ENCODE assay signal across 9 cellular contexts in genomic region chr16:6682142-6682811, GRCh38.
DNase-seq lines count a peak whose midpoint lies in the region; ATAC-seq and TF ChIP-seq lines count a peak whose summit lies in the region.
"Had no signal": no experiment of that assay in that cellular context is flagged by ENCODE, and none has a peak within 500 bp of the region (broad histone marks: within the 10 kb centered on the region; RNA-seq: fewer than 3 reads in every experiment).

No MANE protein-coding gene starts in this region.

- H3K27ac ChIP-seq in heart right ventricle = no peak overlapping the region
- H3K27ac ChIP-seq: epithelial cell of prostate had no signal

- peaks cover 0 to 17% (median 5%) of the 10 kb centered on the region in 7 donors for H3K27me3 ChIP-seq in heart right ventricle

- DNase-seq in DMS153 treated with DMSO at 0.1 percent for 48 hours (lab: John Stamatoyannopoulos, UW; ENCODE audit: unreplicated experiment) (peak; percentile 13), H4 (ENCODE audit: low spot score) (peak; percentile 58), RPMI7951 (ENCODE audit: low read depth) (peak; percentile 1), heart right ventricle (peak in 1 of 2 donors; percentile 13), DMS79 treated with DMSO at 0.1 percent for 48 hours (lab: John Stamatoyannopoulos, UW) (no peak)
- DNase-seq in stimulated activated CD4-positive, alpha-beta T cell treated with anti-CD3 and anti-CD28 coated beads, Interleukin-4, amount 100 ng/mL, for 48 hours (ENCODE audit: low read depth in 2 of 2) = peak; percentile 7 to 17

- 48 to 53% methylated on average over 19 of the region's 19 CpGs for WGBS in heart right ventricle, 2 donors

- no peaks in the 10 kb centered on the region for H3K4me1 ChIP-seq in heart right ventricle

- TF ChIP-seq CTCF in heart right ventricle (IDR thresholded peaks at IDR 0.05) = peak in 7 of 9 donors; percentile 35 to 62 (median 53)

- H3K4me3 ChIP-seq in heart right ventricle = no peak overlapping the region

- ATAC-seq in heart right ventricle (no peak), GM18517 (IDR thresholded peaks at IDR 0.05; ENCODE audit: unreplicated experiment) (no peak), GM21619 (IDR thresholded peaks at IDR 0.05; ENCODE audit: unreplicated experiment) (no peak)

- no peaks in the 10 kb centered on the region for H3K36me3 ChIP-seq in heart right ventricle

- peaks cover 0 to 2% (median 0%) of the 10 kb centered on the region in 11 donors for H3K9me3 ChIP-seq in heart right ventricle

- intact Hi-C loops in heart right ventricle (cut with DNase I) = loop anchor here in 1 of 10 donors (10.0 kb wide), 1 partner anchor 1993 kb away; the partner anchor contains the start of gene ABAT
